Comparison of ENCODE assay signal across 18 cellular contexts in genomic region chr5:35754481-35754880, GRCh38.
"Had no signal": no experiment of that assay in that cellular context is flagged by ENCODE, and none has a peak within 500 bp of the region (broad histone marks: within the 10 kb centered on the region; RNA-seq: fewer than 3 reads in every experiment).

No MANE protein-coding gene starts in this region.

- H3K9me3 ChIP-seq: colonic mucosa, lower lobe of right lung, psoas muscle, tibial artery, upper lobe of left lung, uterus had no signal

- H3K27me3 ChIP-seq: colonic mucosa, foreskin keratinocyte, spleen, tibial artery, upper lobe of left lung, uterus had no signal

- DNase-seq: colonic mucosa; dermis blood vessel endothelial cell; foreskin keratinocyte; immature natural killer cell; kidney; left cardiac atrium; left ventricle myocardium inferior; lower lobe of right lung; naive B cell; psoas muscle; retina; spleen; stimulated activated CD4-positive, alpha-beta T cell treated with anti-CD3 and anti-CD28 coated beads, Interleukin-15, amount 100 ng/mL, for 24 hours; stimulated activated CD4-positive, alpha-beta T cell treated with anti-CD3 and anti-CD28 coated beads, Interleukin-1b, Interleukin-23, amount 100 ng/mL, for 48 hours; stimulated activated CD4-positive, alpha-beta T cell treated with anti-CD3 and anti-CD28 coated beads, Interleukin-4, amount 100 ng/mL, for 24 hours; tibial artery; upper lobe of left lung; uterus had no signal

- H3K4me1 ChIP-seq: colonic mucosa, foreskin keratinocyte, left ventricle myocardium inferior, lower lobe of right lung, psoas muscle, spleen, tibial artery, upper lobe of left lung, uterus had no signal

- H3K4me3 ChIP-seq: colonic mucosa, left ventricle myocardium inferior, lower lobe of right lung, psoas muscle, spleen, tibial artery, upper lobe of left lung, uterus had no signal

- H3K36me3 ChIP-seq: colonic mucosa, left ventricle myocardium inferior, lower lobe of right lung, spleen, tibial artery, upper lobe of left lung, uterus had no signal

- H3K27ac ChIP-seq: colonic mucosa, foreskin keratinocyte, left ventricle myocardium inferior, lower lobe of right lung, psoas muscle, spleen, tibial artery, upper lobe of left lung, uterus had no signal
